Comparison of ENCODE assay signal across 10 cellular contexts in genomic region chr11:57432714-57433163, GRCh38. TPM values are rescaled to one million over a fixed set of nuclear protein-coding genes. Genes with fewer than 3 reads are reported as not detected.
DNase-seq lines count a peak whose midpoint lies in the region; ATAC-seq and TF ChIP-seq lines count a peak whose summit lies in the region.
"Had no signal": no experiment of that assay in that cellular context is flagged by ENCODE, and none has a peak within 500 bp of the region (broad histone marks: within the 10 kb centered on the region; RNA-seq: fewer than 3 reads in every experiment).

No MANE protein-coding gene starts in this region.

- H3K4me1 Mint-ChIP-seq in activated T-cell treated with anti-CD3 and anti-CD28 coated beads, Interleukin-2, amount 50 U/mL, for 4 hours (ENCODE audit: low read depth) = peaks cover under 1% of the 10 kb centered on the region
- peaks cover 0 to 9% of the 10 kb centered on the region in 2 donors for H3K4me1 Mint-ChIP-seq in effector memory CD8-positive, alpha-beta T cell (ENCODE audit: low read depth in 2 of 2)

- TF ChIP-seq POLR2A in suprapubic skin (IDR thresholded peaks at IDR 0.05) = no peak

- no peaks in the 10 kb centered on the region for H3K9me3 ChIP-seq in suprapubic skin

- H3K27me3 Mint-ChIP-seq in activated T-cell treated with anti-CD3 and anti-CD28 coated beads, Interleukin-2, amount 50 U/mL, for 4 hours (ENCODE audit: low read depth) = peaks cover 2% of the 10 kb centered on the region
- H3K27me3 Mint-ChIP-seq in effector memory CD8-positive, alpha-beta T cell = no peaks in the 10 kb centered on the region
- H3K27me3 Mint-ChIP-seq: CD4-positive, alpha-beta T cell had no signal

- no peak for DNase-seq in activated T-cell treated with anti-CD3 and anti-CD28 coated beads, Interleukin-2, amount 50 U/mL, for 4 hours
- DNase-seq in activated T-cell treated with anti-CD3 and anti-CD28 coated beads for 4 hours (no peak), OCI-M2 (lab: John Stamatoyannopoulos, UW; ENCODE audit: unreplicated experiment) (peak; percentile 44), substantia nigra (lab: John Stamatoyannopoulos, UW) (peak in 7 of 49 donors; percentile 3 to 30 (median 13)), suprapubic skin (ENCODE audit: low spot score in 2 of 2) (no peak)
- no peak for DNase-seq in effector memory CD8-positive, alpha-beta T cell
- DNase-seq: CD4-positive, alpha-beta T cell; effector CD8-positive, alpha-beta T cell had no signal

- peak overlapping the region; percentile 22 for H3K27ac ChIP-seq in substantia nigra (ENCODE audit: low read depth, low read length, poor library complexity, severe bottlenecking)
- H3K27ac ChIP-seq in suprapubic skin = no peak overlapping the region

- no peak for TF ChIP-seq CTCF in suprapubic skin (IDR thresholded peaks at IDR 0.05)

- no peak overlapping the region for H3K4me3 Mint-ChIP-seq in activated T-cell treated with anti-CD3 and anti-CD28 coated beads, Interleukin-2, amount 50 U/mL, for 4 hours
- no peak overlapping the region for H3K4me3 Mint-ChIP-seq in effector memory CD8-positive, alpha-beta T cell
- H3K4me3 Mint-ChIP-seq: CD4-positive, alpha-beta T cell had no signal

- no peaks in the 10 kb centered on the region for H3K36me3 ChIP-seq in suprapubic skin

- ATAC-seq in activated T-cell treated with anti-CD3 and anti-CD28 coated beads, Interleukin-2, amount 50 U/mL, for 4 hours = peak; percentile 55 to 56
- peak; percentile 44 for ATAC-seq in effector memory CD8-positive, alpha-beta T cell (replicated peaks)
- ATAC-seq in HG03025 (IDR thresholded peaks at IDR 0.05; ENCODE audit: low FRiP score, unreplicated experiment) = no peak
- no peak for ATAC-seq in HG02981 (IDR thresholded peaks at IDR 0.05; ENCODE audit: unreplicated experiment)

- H3K36me3 Mint-ChIP-seq in activated T-cell treated with anti-CD3 and anti-CD28 coated beads, Interleukin-2, amount 50 U/mL, for 4 hours (ENCODE audit: insufficient read depth) = no peaks in the 10 kb centered on the region
- no peaks in the 10 kb centered on the region for H3K36me3 Mint-ChIP-seq in effector memory CD8-positive, alpha-beta T cell (ENCODE audit: insufficient read depth)

- no peak overlapping the region for H3K4me3 ChIP-seq in suprapubic skin

- no peaks in the 10 kb centered on the region for H3K27me3 ChIP-seq in suprapubic skin

- no peak for TF ChIP-seq EP300 in suprapubic skin (IDR thresholded peaks at IDR 0.05)

- no peaks in the 10 kb centered on the region for H3K9me3 Mint-ChIP-seq in activated T-cell treated with anti-CD3 and anti-CD28 coated beads, Interleukin-2, amount 50 U/mL, for 4 hours
- H3K9me3 Mint-ChIP-seq in effector memory CD8-positive, alpha-beta T cell = no peaks in the 10 kb centered on the region
- H3K9me3 Mint-ChIP-seq: CD4-positive, alpha-beta T cell had no signal

- 52% methylated on average over 7 of the region's 7 CpGs for WGBS in suprapubic skin

- peak overlapping the region; percentile 66 to 68 for H3K27ac Mint-ChIP-seq in effector memory CD8-positive, alpha-beta T cell
- H3K27ac Mint-ChIP-seq: CD4-positive, alpha-beta T cell had no signal

- peaks cover 34% of the 10 kb centered on the region for H3K4me1 ChIP-seq in suprapubic skin

RNA-seq across cellular contexts. Expression of gene SLC43A3, which starts 5.8 kb away (rescaled TPM):
- total RNA-seq in activated T-cell treated with anti-CD3 and anti-CD28 coated beads, Interleukin-2, amount 50 U/mL, for 4 hours = 100 to 1,000 TPM; 508 to 551 (median 529) TPM
- total RNA-seq in suprapubic skin = 10 to 100 TPM; 44.5 to 70.4 (median 60.0) TPM

RNA-seq across cellular contexts. Expression of gene RTN4RL2, which starts 27.6 kb away (rescaled TPM):
- total RNA-seq in activated T-cell treated with anti-CD3 and anti-CD28 coated beads, Interleukin-2, amount 50 U/mL, for 4 hours = under 1 TPM; 0.16 to 0.33 (median 0.27) TPM
- 1 to 10 TPM in 3 of 4 donors, under 1 TPM in 1; 0.64 to 4.8 (median 3.2) TPM for total RNA-seq in suprapubic skin

RNA-seq across cellular contexts. Expression of gene PRG2, which starts 42.3 kb away (rescaled TPM):
- 1 to 10 TPM; 1.8 to 2.7 (median 2.5) TPM for total RNA-seq in activated T-cell treated with anti-CD3 and anti-CD28 coated beads, Interleukin-2, amount 50 U/mL, for 4 hours
- 1 to 10 TPM in 1 of 4 donors, under 1 TPM in 1, not detected in 2; 0.36 to 1.8 TPM for total RNA-seq in suprapubic skin

RNA-seq across cellular contexts. Expression of gene PRG3, which starts 51.8 kb away (rescaled TPM):
- total RNA-seq in activated T-cell treated with anti-CD3 and anti-CD28 coated beads, Interleukin-2, amount 50 U/mL, for 4 hours = not detected
- total RNA-seq in suprapubic skin = not detected
- total RNA-seq: CD4-positive, alpha-beta T cell had no signal

Comparison
In these comparisons a context has a peak if more than half of its experiments do, and no peak if none do; other contexts are left out.
1. ATAC-seq: peak in activated T-cell treated with anti-CD3 and anti-CD28 coated beads, Interleukin-2, amount 50 U/mL, for 4 hours (2 of 2) and effector memory CD8-positive, alpha-beta T cell (single experiment); none in HG03025 (single experiment) and HG02981 (single experiment).
2. RNA of gene SLC43A3, which starts 5.8 kb away (total RNA-seq): 508 to 551 TPM in activated T-cell treated with anti-CD3 and anti-CD28 coated beads, Interleukin-2, amount 50 U/mL, for 4 hours; 44.5 to 70.4 TPM in suprapubic skin; every median in the first group is over 4 times any median in the second.